ENCODE assay signal across 1 cellular context in genomic region chr1:209873067-209873810, GRCh38.
TF ChIP-seq lines count a peak whose summit lies in the region.

No MANE protein-coding gene starts in this region.

TF ChIP-seq in HEK293, 187 proteins besides CTCF, POLR2A, EP300 and RAD21:
- no peak for TF ChIP-seq MYNN (tag by site-specific recombination; IDR thresholded peaks at IDR 0.05; ENCODE audit: borderline replicate concordance)
- peak; percentile 96 for TF ChIP-seq SP7 (tag by site-specific recombination; IDR thresholded peaks at IDR 0.05)
- TF ChIP-seq ZNF174 (tag by site-specific recombination; IDR thresholded peaks at IDR 0.05) = no peak
- TF ChIP-seq ZNF600 (tag by site-specific recombination; IDR thresholded peaks at IDR 0.05) = peak; percentile 32; the same call in 1 of the 2 replicates
